ENCODE assay signal across 9 cellular contexts in the genomic region with DNA sequence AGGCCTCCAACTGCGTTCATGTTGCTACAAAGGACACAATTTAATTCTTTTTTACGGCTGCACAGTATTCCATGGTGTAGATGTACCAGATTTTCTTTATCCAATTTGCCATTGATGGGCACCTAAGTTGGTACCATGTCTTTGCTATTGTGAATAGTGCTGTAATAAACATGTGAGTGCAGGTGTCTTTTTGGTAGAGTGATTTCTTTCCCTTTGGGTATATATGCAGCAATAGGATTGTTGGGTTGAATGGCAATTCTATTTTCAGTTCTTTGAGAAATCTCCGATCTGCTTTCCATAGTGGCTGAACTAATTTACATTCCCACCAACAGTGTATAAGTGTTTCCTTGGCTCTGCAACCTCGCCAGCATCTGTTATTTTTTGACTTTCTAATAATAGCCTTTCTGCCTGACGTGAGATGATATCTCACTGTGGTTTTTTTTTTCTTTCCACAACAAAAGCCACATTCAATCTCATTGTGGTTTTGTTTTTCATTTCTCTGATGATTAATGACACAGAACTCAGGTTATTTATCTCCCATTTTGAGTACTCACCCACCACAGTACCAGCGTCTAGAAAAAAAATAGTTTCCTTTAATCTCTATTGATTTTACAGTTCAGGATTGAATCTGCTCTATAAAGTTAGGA. TPM values are rescaled to one million over a fixed set of nuclear protein-coding genes. Genes with fewer than 3 reads are reported as not detected.
DNase-seq lines count a peak whose midpoint lies in the region; ATAC-seq lines count a peak whose summit lies in the region.
"Had no signal": no experiment of that assay in that cellular context is flagged by ENCODE, and none has a peak within 500 bp of the region (broad histone marks: within the 10 kb centered on the region; RNA-seq: fewer than 3 reads in every experiment).

No MANE protein-coding gene starts in this region.

- POLR2A ChIA-PET in CD4-positive, alpha-beta memory T cell (lab: Charles Lee; ENCODE audit: partially characterized antibody) = interaction anchor here (1.5 kb wide), 1 partner anchor 18 kb away, joined by 3 read pairs; no protein-coding TSS in a partner anchor
- POLR2A ChIA-PET in activated CD4-positive, alpha-beta memory T cell treated with anti-CD3 and anti-CD28 coated beads, Interleukin-2, amount 10 ng/mL, durations not matched to agents 7 days and 5 days (lab: Charles Lee) = interaction anchor here (0.7 to 1.0 kb wide), 2 partner anchors 17 to 20 kb away, joined by 4 read pairs; no protein-coding TSS in a partner anchor

- no peaks in the 10 kb centered on the region for H3K27me3 ChIP-seq in CD4-positive, alpha-beta memory T cell (ENCODE audit: insufficient read depth, low read length)

- intact Hi-C loops in CD4-positive, alpha-beta memory T cell (cut with micrococcal nuclease) = no loop called here
- intact Hi-C loops in Right ventricle myocardium inferior (cut with DNase I) = no loop called here

- H3K4me3 ChIP-seq in CD4-positive, alpha-beta memory T cell (ENCODE audit: low read length in 2 of 2) = no peak overlapping the region

- no peaks in the 10 kb centered on the region for H3K36me3 ChIP-seq in CD4-positive, alpha-beta memory T cell (ENCODE audit: insufficient read depth, low read length)

- H3K4me3 Mint-ChIP-seq in CD4-positive, alpha-beta memory T cell = no peak overlapping the region
- H3K4me3 Mint-ChIP-seq in activated CD4-positive, alpha-beta memory T cell treated with anti-CD3 and anti-CD28 coated beads, Interleukin-2, amount 10 ng/mL, durations not matched to agents 7 days and 5 days = no peak overlapping the region

- peaks cover 4 to 6% of the 10 kb centered on the region in 2 donors for H3K36me3 Mint-ChIP-seq in CD4-positive, alpha-beta memory T cell
- H3K36me3 Mint-ChIP-seq in activated CD4-positive, alpha-beta memory T cell treated with anti-CD3 and anti-CD28 coated beads, Interleukin-2, amount 10 ng/mL, durations not matched to agents 7 days and 5 days (ENCODE audit: low read depth) = peaks cover 19% of the 10 kb centered on the region

- CTCF ChIA-PET in CD4-positive, alpha-beta memory T cell (lab: Charles Lee; ENCODE audit: partially characterized antibody) = interaction anchor here (0.7 to 1.1 kb wide), 2 partner anchors 78 to 141 kb away, joined by 3 to 4 read pairs; no protein-coding TSS in a partner anchor
- CTCF ChIA-PET in activated CD4-positive, alpha-beta memory T cell treated with anti-CD3 and anti-CD28 coated beads, Interleukin-2, amount 10 ng/mL, durations not matched to agents 7 days and 5 days (lab: Charles Lee) = interaction anchor here (0.6 to 1.3 kb wide), 2 partner anchors 29 to 58 kb away, joined by 3 to 5 read pairs; no protein-coding TSS in a partner anchor

- H3K9me3 Mint-ChIP-seq in CD4-positive, alpha-beta memory T cell = peaks cover 0 to 18% (median 14%) of the 10 kb centered on the region in 8 donors
- H3K9me3 Mint-ChIP-seq in activated CD4-positive, alpha-beta memory T cell treated with anti-CD3 and anti-CD28 coated beads, Interleukin-2, amount 10 ng/mL, durations not matched to agents 7 days and 5 days = peaks cover 22% of the 10 kb centered on the region

- H3K4me1 Mint-ChIP-seq in CD4-positive, alpha-beta memory T cell = peaks cover 9 to 10% (median 9%) of the 10 kb centered on the region in 4 donors
- peaks cover 11% of the 10 kb centered on the region for H3K4me1 Mint-ChIP-seq in activated CD4-positive, alpha-beta memory T cell treated with anti-CD3 and anti-CD28 coated beads, Interleukin-2, amount 10 ng/mL, durations not matched to agents 7 days and 5 days

- H3K9me3 ChIP-seq in CD4-positive, alpha-beta memory T cell (ENCODE audit: control insufficient read depth in 1 of 2, low read length in 2 of 2) = peaks cover 0 to 7% of the 10 kb centered on the region in 2 donors

- H3K27ac ChIP-seq in CD4-positive, alpha-beta memory T cell (ENCODE audit: low read depth, low read length) = no peak overlapping the region

- peak overlapping the region; percentile 14 to 72 (median 43) for H3K27ac Mint-ChIP-seq in CD4-positive, alpha-beta memory T cell
- H3K27ac Mint-ChIP-seq in activated CD4-positive, alpha-beta memory T cell treated with anti-CD3 and anti-CD28 coated beads, Interleukin-2, amount 10 ng/mL, durations not matched to agents 7 days and 5 days = peak overlapping the region; percentile 52

- peaks cover 0 to 4% of the 10 kb centered on the region in 2 donors for H3K27me3 Mint-ChIP-seq in CD4-positive, alpha-beta memory T cell
- peaks cover 15% of the 10 kb centered on the region for H3K27me3 Mint-ChIP-seq in activated CD4-positive, alpha-beta memory T cell treated with anti-CD3 and anti-CD28 coated beads, Interleukin-2, amount 10 ng/mL, durations not matched to agents 7 days and 5 days

- DNase-seq in CD4-positive, alpha-beta memory T cell = peak in 2 of 5 donors; percentile 16 to 24
- no peak for DNase-seq in activated CD4-positive, alpha-beta memory T cell treated with anti-CD3 and anti-CD28 coated beads, Interleukin-2, amount 10 ng/mL, durations not matched to agents 7 days and 5 days
- DNase-seq in Kasumi-1 (lab: John Stamatoyannopoulos, UW) = no peak
- no peak for DNase-seq in Right ventricle myocardium inferior (ENCODE audit: missing footprints)
- no peak for DNase-seq in OCI-M2 (lab: John Stamatoyannopoulos, UW; ENCODE audit: unreplicated experiment)
- no peak for DNase-seq in NCI-H1092 treated with DMSO at 0.1 percent for 48 hours (lab: John Stamatoyannopoulos, UW)
- DNase-seq: NCI-H1694 had no signal

- H3K4me1 ChIP-seq in CD4-positive, alpha-beta memory T cell (ENCODE audit: insufficient read depth, low read length) = no peaks in the 10 kb centered on the region

- peak; percentile 72 for ATAC-seq in GM19328 (IDR thresholded peaks at IDR 0.05; ENCODE audit: unreplicated experiment)
- ATAC-seq in HG03064 (IDR thresholded peaks at IDR 0.05; ENCODE audit: low read depth, unreplicated experiment) = peak; percentile 83
- no peak for ATAC-seq in Right ventricle myocardium inferior

RNA-seq across cellular contexts. Expression of gene ARRDC3, which starts 21.9 kb away (rescaled TPM):
- total RNA-seq in CD4-positive, alpha-beta memory T cell = 100 to 1,000 TPM; 123 to 130 TPM
- 10 to 100 TPM; 46.7 to 66.6 TPM for polyA plus RNA-seq in CD4-positive, alpha-beta memory T cell
- total RNA-seq in activated CD4-positive, alpha-beta memory T cell treated with anti-CD3 and anti-CD28 coated beads, Interleukin-2, amount 10 ng/mL, durations not matched to agents 7 days and 5 days = 10 to 100 TPM; 46.5 to 47.1 TPM
- total RNA-seq in Right ventricle myocardium inferior = 19.9 TPM
